21 cellular contexts compared by ENCODE assay signal in genomic region chr12:78490841-78491240, GRCh38.
DNase-seq lines count a peak whose midpoint lies in the region; ATAC-seq and TF ChIP-seq lines count a peak whose summit lies in the region.
"Had no signal": no experiment of that assay in that cellular context is flagged by ENCODE, and none has a peak within 500 bp of the region (broad histone marks: within the 10 kb centered on the region; RNA-seq: fewer than 3 reads in every experiment).

No MANE protein-coding gene starts in this region.

- no peaks in the 10 kb centered on the region for H3K4me1 Mint-ChIP-seq in CD4-positive, alpha-beta memory T cell
- H3K4me1 Mint-ChIP-seq: GM23338 had no signal

- H3K4me3 ChIP-seq in AG10803 (ENCODE audit: low read length): no peak overlapping the region
- no peak overlapping the region for H3K4me3 ChIP-seq in IMR-90 (ENCODE audit: insufficient read depth, low read depth, low read length)
- no peak overlapping the region for H3K4me3 ChIP-seq in body of pancreas
- no peak overlapping the region for H3K4me3 ChIP-seq in PC-3 (ENCODE audit: low read length)
- H3K4me3 ChIP-seq in CD4-positive, alpha-beta memory T cell (ENCODE audit: low read length in 2 of 2): no peak overlapping the region
- H3K4me3 ChIP-seq: GM23338, SK-N-MC had no signal

- no peaks in the 10 kb centered on the region for H3K9me1 ChIP-seq in IMR-90 (ENCODE audit: insufficient read depth, low read length)

- H4K5ac ChIP-seq in IMR-90 (ENCODE audit: low read depth, low read length): no peak overlapping the region

- no peak overlapping the region for H3K14ac ChIP-seq in IMR-90 (replicated peaks; ENCODE audit: low read depth, low read length)

- POLR2A ChIA-PET in IMR-90 (lab: Charles Lee; ENCODE audit: unreplicated experiment) (interaction anchor here (0.6 kb wide), 1 partner anchor 12 kb away, joined by 4 read pairs; no protein-coding TSS in a partner anchor), PC-3 (lab: Charles Lee; ENCODE audit: unreplicated experiment) (no interaction called here)
- POLR2A ChIA-PET in CD4-positive, alpha-beta memory T cell (lab: Charles Lee; ENCODE audit: partially characterized antibody): no interaction called here

- H3K36me3 Mint-ChIP-seq in CD4-positive, alpha-beta memory T cell: no peaks in the 10 kb centered on the region

- dilution Hi-C loops in IMR-90 (cut with HindIII; ENCODE audit: low sequenced_read_pairs, unreplicated experiment): no loop called here

- H3K9me3 ChIP-seq in IMR-90 (ENCODE audit: control insufficient read depth, insufficient read depth, low read length) (no peaks in the 10 kb centered on the region), body of pancreas (no peaks in the 10 kb centered on the region), PC-3 (ENCODE audit: low read length) (no peaks in the 10 kb centered on the region)
- no peaks in the 10 kb centered on the region for H3K9me3 ChIP-seq in CD4-positive, alpha-beta memory T cell (ENCODE audit: control insufficient read depth in 1 of 2, low read length in 2 of 2)

- intact Hi-C loops in IMR-90 (cut with micrococcal nuclease) (no loop called here), body of pancreas (cut with DNase I) (no loop called here), PC-3 (cut with micrococcal nuclease) (no loop called here)
- intact Hi-C loops in CD4-positive, alpha-beta memory T cell (cut with micrococcal nuclease): no loop called here

- H3K9me2 ChIP-seq in PC-3 (replicated peaks; ENCODE audit: low read length): no peaks in the 10 kb centered on the region

- no peak overlapping the region for H3K9ac ChIP-seq in IMR-90 (ENCODE audit: low read depth, low read length)
- no peak overlapping the region for H3K9ac ChIP-seq in PC-3 (ENCODE audit: low read length)

- no peak overlapping the region for H2AK9ac ChIP-seq in IMR-90 (replicated peaks; ENCODE audit: low read depth, low read length, poor library complexity)

- no peak overlapping the region for H3K4me3 Mint-ChIP-seq in CD4-positive, alpha-beta memory T cell
- H3K4me3 Mint-ChIP-seq: GM23338 had no signal

- no peak overlapping the region for H2AK5ac ChIP-seq in IMR-90 (ENCODE audit: low read depth, low read length)

- H3K23ac ChIP-seq in IMR-90 (ENCODE audit: low read depth, low read length): no peak overlapping the region

- H3K36me3 ChIP-seq in IMR-90 (ENCODE audit: control insufficient read depth, insufficient read depth, low read length) (no peaks in the 10 kb centered on the region), body of pancreas (replicated peaks in 1 of 2; ENCODE audit: insufficient read depth in 1 of 2, low read depth in 2 of 2) (no peaks in the 10 kb centered on the region), PC-3 (ENCODE audit: low read depth, low read length) (no peaks in the 10 kb centered on the region)
- no peaks in the 10 kb centered on the region for H3K36me3 ChIP-seq in CD4-positive, alpha-beta memory T cell (ENCODE audit: insufficient read depth, low read length)

- H3K4me1 ChIP-seq in IMR-90 (ENCODE audit: control insufficient read depth, insufficient read depth, low read length) (no peaks in the 10 kb centered on the region), body of pancreas (no peaks in the 10 kb centered on the region), PC-3 (ENCODE audit: insufficient read depth, low read length) (no peaks in the 10 kb centered on the region)
- no peaks in the 10 kb centered on the region for H3K4me1 ChIP-seq in CD4-positive, alpha-beta memory T cell (ENCODE audit: insufficient read depth, low read length)

- no peak overlapping the region for H2BK20ac ChIP-seq in IMR-90 (ENCODE audit: low read depth, low read length)

- H3K4ac ChIP-seq in IMR-90 (ENCODE audit: low read depth, low read length): no peak overlapping the region

- no peak overlapping the region for H3K56ac ChIP-seq in IMR-90 (ENCODE audit: extremely low read depth, insufficient read depth, low read length)

- no CpG with 5 or more reads among the region's 1 CpG for WGBS in IMR-90 (ENCODE audit: extremely low coverage in 2 of 2, insufficient read length in 1 of 2), 2 experiments
- WGBS in body of pancreas, 2 donors: 47 to 52% methylated on average over 1 of the region's 1 CpG

- no peaks in the 10 kb centered on the region for H3K79me2 ChIP-seq in PC-3 (ENCODE audit: low read length)

- H3K18ac ChIP-seq in IMR-90 (ENCODE audit: low read depth, low read length): no peak overlapping the region

- no peak overlapping the region for H4K91ac ChIP-seq in IMR-90 (ENCODE audit: insufficient read depth, low read depth, low read length)

- no peak overlapping the region for H2BK5ac ChIP-seq in IMR-90 (ENCODE audit: low read depth, low read length, poor library complexity, severe bottlenecking)

- H4K20me1 ChIP-seq in IMR-90 (ENCODE audit: insufficient read depth, low read length) (no peaks in the 10 kb centered on the region), PC-3 (ENCODE audit: low read length) (no peaks in the 10 kb centered on the region)

- H3K27ac ChIP-seq in IMR-90 (ENCODE audit: insufficient read depth, low read length) (no peak overlapping the region), body of pancreas (no peak overlapping the region), PC-3 (ENCODE audit: low read length) (no peak overlapping the region)
- no peak overlapping the region for H3K27ac ChIP-seq in CD4-positive, alpha-beta memory T cell (ENCODE audit: low read depth, low read length)
- H3K27ac ChIP-seq: SK-N-MC had no signal

- H3K9me3 Mint-ChIP-seq in CD4-positive, alpha-beta memory T cell: peaks cover 0 to 13% (median 8%) of the 10 kb centered on the region in 8 donors

- no peak overlapping the region for H3K4me2 ChIP-seq in IMR-90 (ENCODE audit: low read depth, low read length)
- no peak overlapping the region for H3K4me2 ChIP-seq in PC-3 (ENCODE audit: low read length)
- H3K4me2 ChIP-seq: GM23338 had no signal

- H3K27me3 Mint-ChIP-seq in CD4-positive, alpha-beta memory T cell: no peaks in the 10 kb centered on the region

- CTCF ChIA-PET in IMR-90 (lab: Yijun Ruan, JAX): no interaction called here
- CTCF ChIA-PET in PC-3 (lab: Charles Lee): no interaction called here
- CTCF ChIA-PET in CD4-positive, alpha-beta memory T cell (lab: Charles Lee; ENCODE audit: partially characterized antibody): no interaction called here

- no peaks in the 10 kb centered on the region for H3F3A ChIP-seq in PC-3 (ENCODE audit: low read length, unreplicated experiment)

- no peak overlapping the region for H2AFZ ChIP-seq in IMR-90 (replicated peaks; ENCODE audit: low read length, poor library complexity)
- no peak overlapping the region for H2AFZ ChIP-seq in PC-3 (ENCODE audit: low read length)
- H2AFZ ChIP-seq: GM23338 had no signal

- H2BK15ac ChIP-seq in IMR-90 (ENCODE audit: low read depth, low read length): no peak overlapping the region

- DNase-seq in AG10803 (ENCODE audit: low read depth) (peak; percentile 74), IMR-90 (peak; percentile 1), dedifferentiated amniotic fluid mesenchymal stem cell (ENCODE audit: extremely low spot score) (peak; percentile 37), myocyte (ENCODE audit: low read depth) (peak; percentile 2), body of pancreas (no peak), PC-3 (no peak), D341Med (ENCODE audit: low spot score) (no peak)
- no peak for DNase-seq in CD4-positive, alpha-beta memory T cell
- DNase-seq: C1 segment of cervical spinal cord; DMS79; HCEC 1CT; NCI-H1092 treated with DMSO at 0.1 percent for 48 hours; NCI-H146; NCI-H2029 treated with DMSO at 0.1 percent for 48 hours; NCI-H2171 treated with DMSO at 0.1 percent for 48 hours; NCI-H446 treated with DMSO at 0.1 percent for 48 hours; NCI-H748 treated with DMSO at 0.1 percent for 48 hours; NK-92 treated with Interleukin-12 subunit alpha and Interleukin-12 subunit beta, amount 100 ng/mL, for 24 hours had no signal

- ATAC-seq in IMR-90 (ENCODE audit: low read depth): peak; percentile 32
- ATAC-seq in body of pancreas: no peak
- ATAC-seq in PC-3: no peak
- ATAC-seq: GM23338, Right ventricle myocardium inferior had no signal

- no peak for TF ChIP-seq POLR2A in IMR-90 (IDR thresholded peaks at IDR 0.05; ENCODE audit: low read depth, low read length)
- TF ChIP-seq POLR2A in body of pancreas (IDR thresholded peaks at IDR 0.05): no peak

- BruUV-seq in IMR-90 (replicated peaks; lab: Mats Ljungman, UMichigan) (no TSS peak), PC-3 (replicated peaks; lab: Mats Ljungman, UMichigan) (no TSS peak)

- H3K27me3 ChIP-seq in IMR-90 (ENCODE audit: control insufficient read depth, insufficient read depth, low read length) (no peaks in the 10 kb centered on the region), body of pancreas (no peaks in the 10 kb centered on the region), PC-3 (ENCODE audit: low read length) (no peaks in the 10 kb centered on the region)
- no peaks in the 10 kb centered on the region for H3K27me3 ChIP-seq in CD4-positive, alpha-beta memory T cell (ENCODE audit: insufficient read depth, low read length)

- TF ChIP-seq RAD21 in IMR-90 (IDR thresholded peaks at IDR 0.05; ENCODE audit: low read length): no peak

- TF ChIP-seq CTCF in AG10803 (conservative IDR thresholded peaks at IDR 0.05; ENCODE audit: low read length) (no peak), IMR-90 (conservative IDR thresholded peaks at IDR 0.05; ENCODE audit: low read depth, low read length) (no peak), body of pancreas (IDR thresholded peaks at IDR 0.05) (no peak), PC-3 (conservative IDR thresholded peaks at IDR 0.05; ENCODE audit: low read depth, low read length) (no peak)

- no peaks in the 10 kb centered on the region for H3K79me1 ChIP-seq in IMR-90 (ENCODE audit: low read depth in 1 of 2, low read length in 2 of 2)

- in situ Hi-C loops in IMR-90 (cut with MboI; ENCODE audit: low sequenced_read_pairs): no loop called here

- H4K8ac ChIP-seq in IMR-90 (ENCODE audit: low read depth in 2 of 2, low read length in 2 of 2): no peak overlapping the region

- H2BK120ac ChIP-seq in IMR-90 (ENCODE audit: low read depth, low read length): no peak overlapping the region

- H3K27ac Mint-ChIP-seq in CD4-positive, alpha-beta memory T cell: no peak overlapping the region
- H3K27ac Mint-ChIP-seq: GM23338 had no signal

TF ChIP-seq in IMR-90, 13 proteins besides CTCF, POLR2A, EP300 and RAD21 (continues in another document):
- TF ChIP-seq, protein P1, sequence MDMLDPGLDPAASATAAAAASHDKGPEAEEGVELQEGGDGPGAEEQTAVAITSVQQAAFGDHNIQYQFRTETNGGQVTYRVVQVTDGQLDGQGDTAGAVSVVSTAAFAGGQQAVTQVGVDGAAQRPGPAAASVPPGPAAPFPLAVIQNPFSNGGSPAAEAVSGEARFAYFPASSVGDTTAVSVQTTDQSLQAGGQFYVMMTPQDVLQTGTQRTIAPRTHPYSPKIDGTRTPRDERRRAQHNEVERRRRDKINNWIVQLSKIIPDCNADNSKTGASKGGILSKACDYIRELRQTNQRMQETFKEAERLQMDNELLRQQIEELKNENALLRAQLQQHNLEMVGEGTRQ (IDR thresholded peaks at IDR 0.05; ENCODE audit: low read depth, low read length): no peak

Comparison
In these comparisons a context has a peak if more than half of its experiments do, and no peak if none do; other contexts are left out.
1. DNase-seq: peak in AG10803 (single experiment), IMR-90 (single experiment), dedifferentiated amniotic fluid mesenchymal stem cell (single experiment) and myocyte (single experiment); none in body of pancreas (0 of 4), PC-3 (single experiment), CD4-positive, alpha-beta memory T cell (0 of 5) and D341Med (single experiment).